8 cellular contexts compared by ENCODE assay signal in genomic region chr4:176791591-176792347, GRCh38. TPM values are rescaled to one million over a fixed set of nuclear protein-coding genes. Genes with fewer than 3 reads are reported as not detected.
DNase-seq lines count a peak whose midpoint lies in the region; TF ChIP-seq lines count a peak whose summit lies in the region.

No MANE protein-coding gene starts in this region.

- H3K4me3 ChIP-seq in iPS DF 6.9 (ENCODE audit: low read length), result peak overlapping the region; percentile 57; the same call in 1 of the 2 replicates
- H3K4me3 ChIP-seq in skeletal muscle tissue (ENCODE audit: low read length in 3 of 3), result peak overlapping the region; percentile 63 to 78 (median 75)

- TF ChIP-seq CTCF in HFFc6 (IDR thresholded peaks at IDR 0.05), result no peak

- H3K27ac Mint-ChIP-seq in HFFc6, result peak overlapping the region; percentile 98
- H3K27ac Mint-ChIP-seq in activated T-helper 1 cell treated with anti-CD3 and anti-CD28 coated beads, Interleukin-12 subunit alpha, Interleukin-12 subunit beta, Interleukin-2, Interleukin-4 antibody, amounts not matched to agents 30 ng/mL and 10 ng/mL and 1 ng/mL, durations not matched to agents 14 hours and 24 hours and 36 hours, result no peak overlapping the region

- WGBS in iPS DF 6.9 (ENCODE audit: insufficient coverage, insufficient read length), result no CpG with 5 or more reads among the region's 47 CpGs

- H3K9me3 Mint-ChIP-seq in HFFc6, result peaks cover 20% of the 10 kb centered on the region
- no peaks in the 10 kb centered on the region for H3K9me3 Mint-ChIP-seq in activated T-helper 1 cell treated with anti-CD3 and anti-CD28 coated beads, Interleukin-12 subunit alpha, Interleukin-12 subunit beta, Interleukin-2, Interleukin-4 antibody, amounts not matched to agents 30 ng/mL and 10 ng/mL and 1 ng/mL, durations not matched to agents 14 hours and 24 hours and 36 hours

- peak overlapping the region; percentile 95 for H3K4me3 Mint-ChIP-seq in HFFc6
- peak overlapping the region; percentile 45 for H3K4me3 Mint-ChIP-seq in activated T-helper 1 cell treated with anti-CD3 and anti-CD28 coated beads, Interleukin-12 subunit alpha, Interleukin-12 subunit beta, Interleukin-2, Interleukin-4 antibody, amounts not matched to agents 30 ng/mL and 10 ng/mL and 1 ng/mL, durations not matched to agents 14 hours and 24 hours and 36 hours

- H3K36me3 Mint-ChIP-seq in HFFc6 (ENCODE audit: low read depth), result peaks cover 53% of the 10 kb centered on the region
- no peaks in the 10 kb centered on the region for H3K36me3 Mint-ChIP-seq in activated T-helper 1 cell treated with anti-CD3 and anti-CD28 coated beads, Interleukin-12 subunit alpha, Interleukin-12 subunit beta, Interleukin-2, Interleukin-4 antibody, amounts not matched to agents 30 ng/mL and 10 ng/mL and 1 ng/mL, durations not matched to agents 14 hours and 24 hours and 36 hours (ENCODE audit: low read depth)

- H3K36me3 ChIP-seq in iPS DF 6.9 (ENCODE audit: control insufficient read depth, insufficient read depth, low read length), result no peaks in the 10 kb centered on the region
- no peaks in the 10 kb centered on the region for H3K36me3 ChIP-seq in skeletal muscle tissue (ENCODE audit: control insufficient read depth in 3 of 3, insufficient read depth in 3 of 3, low read length in 3 of 3)

- no peaks in the 10 kb centered on the region for H3K4me1 ChIP-seq in iPS DF 6.9 (ENCODE audit: control insufficient read depth, insufficient read depth, low read length)
- peaks cover 0 to 3% (median 0%) of the 10 kb centered on the region in 3 donors for H3K4me1 ChIP-seq in skeletal muscle tissue (ENCODE audit: control insufficient read depth in 3 of 3, insufficient read depth in 3 of 3, low read length in 3 of 3)

- intact Hi-C loops in activated T-helper 1 cell treated with anti-CD3 and anti-CD28 coated beads, Interleukin-12 subunit alpha, Interleukin-12 subunit beta, Interleukin-2, Interleukin-4 antibody, amounts not matched to agents 30 ng/mL and 10 ng/mL and 1 ng/mL, durations not matched to agents 14 hours and 24 hours and 36 hours (cut with micrococcal nuclease), result loop anchor here (5.0 to 10.0 kb wide), 2 partner anchors 523 to 546 kb away; no protein-coding TSS in a partner anchor

- H3K4me1 Mint-ChIP-seq in HFFc6 (ENCODE audit: low read depth), result peaks cover 65% of the 10 kb centered on the region
- H3K4me1 Mint-ChIP-seq in activated T-helper 1 cell treated with anti-CD3 and anti-CD28 coated beads, Interleukin-12 subunit alpha, Interleukin-12 subunit beta, Interleukin-2, Interleukin-4 antibody, amounts not matched to agents 30 ng/mL and 10 ng/mL and 1 ng/mL, durations not matched to agents 14 hours and 24 hours and 36 hours (ENCODE audit: low read depth), result no peaks in the 10 kb centered on the region

- H3K27me3 Mint-ChIP-seq in HFFc6 (ENCODE audit: insufficient read depth), result peaks cover 19% of the 10 kb centered on the region
- peaks cover 46% of the 10 kb centered on the region for H3K27me3 Mint-ChIP-seq in activated T-helper 1 cell treated with anti-CD3 and anti-CD28 coated beads, Interleukin-12 subunit alpha, Interleukin-12 subunit beta, Interleukin-2, Interleukin-4 antibody, amounts not matched to agents 30 ng/mL and 10 ng/mL and 1 ng/mL, durations not matched to agents 14 hours and 24 hours and 36 hours (ENCODE audit: insufficient read depth)

- H3K27me3 ChIP-seq in iPS DF 6.9 (ENCODE audit: control insufficient read depth, insufficient read depth, low read length) (peaks cover 4% of the 10 kb centered on the region; the same call in 1 of the 2 replicates), skeletal muscle tissue (ENCODE audit: control insufficient read depth in 3 of 3, insufficient read depth in 3 of 3, low read length in 3 of 3) (peaks cover 0 to 7% (median 0%) of the 10 kb centered on the region in 3 donors)

- DNase-seq in GM03348 (ENCODE audit: low spot score) (peak; percentile 58), HFFc6 (peak; percentile 43), iPS DF 6.9 (ENCODE audit: low read depth, low spot score) (no peak), SKM-1 treated with dmso at 0.1 percent for 144 hours (lab: John Stamatoyannopoulos, UW; ENCODE audit: unreplicated experiment) (no peak), HT-29 (ENCODE audit: low spot score) (no peak), midbrain (lab: John Stamatoyannopoulos, UW) (no peak)
- DNase-seq in activated T-helper 1 cell treated with anti-CD3 and anti-CD28 coated beads, Interleukin-12 subunit alpha, Interleukin-12 subunit beta, Interleukin-2, Interleukin-4 antibody, amounts not matched to agents 30 ng/mL and 10 ng/mL and 1 ng/mL, durations not matched to agents 14 hours and 24 hours and 36 hours (ENCODE audit: low spot score), result no peak

- H3K9ac ChIP-seq in skeletal muscle tissue (ENCODE audit: low read depth in 1 of 3, low read length in 3 of 3), result peak overlapping the region; percentile 65 to 80 (median 78)

- H3K9me3 ChIP-seq in iPS DF 6.9 (ENCODE audit: control insufficient read depth, insufficient read depth, low read length) (no peaks in the 10 kb centered on the region), skeletal muscle tissue (ENCODE audit: control insufficient read depth in 3 of 3, low read length in 3 of 3) (no peaks in the 10 kb centered on the region)

- H3K27ac ChIP-seq in iPS DF 6.9 (ENCODE audit: low read length), result no peak overlapping the region
- peak overlapping the region; percentile 34 for H3K27ac ChIP-seq in skeletal muscle tissue (ENCODE audit: low read depth, low read length)

RNA-seq across cellular contexts. Expression of gene VEGFC, which starts 1.0 kb away (rescaled TPM):
- total RNA-seq in HFFc6 (2021; fragmentation: NEBNext Ultra II Directional; extraction: Animal tissue kit (Norgen Biotek cat#: 25700)), result 100 to 1,000 TPM; 323 to 374 (median 351) TPM
- total RNA-seq in activated T-helper 1 cell treated with anti-CD3 and anti-CD28 coated beads, Interleukin-12 subunit alpha, Interleukin-12 subunit beta, Interleukin-2, Interleukin-4 antibody, amounts not matched to agents 30 ng/mL and 10 ng/mL and 1 ng/mL, durations not matched to agents 14 hours and 24 hours and 36 hours, result not detected in 2 replicates
- 6.8 TPM for total RNA-seq in skeletal muscle tissue
- total RNA-seq in HT-29 (2014; rRNA removed; shearing (Covaris generic)), result not detected in 2 replicates

Comparison
In these comparisons a context has a peak if more than half of its experiments do, and no peak if none do; other contexts are left out.
1. DNase-seq: peak in GM03348 (single experiment) and HFFc6 (single experiment); none in activated T-helper 1 cell treated with anti-CD3 and anti-CD28 coated beads, Interleukin-12 subunit alpha, Interleukin-12 subunit beta, Interleukin-2, Interleukin-4 antibody, amounts not matched to agents 30 ng/mL and 10 ng/mL and 1 ng/mL, durations not matched to agents 14 hours and 24 hours and 36 hours (single experiment), iPS DF 6.9 (single experiment), SKM-1 treated with dmso at 0.1 percent for 144 hours (single experiment), HT-29 (single experiment) and midbrain (single experiment).
2. RNA of gene VEGFC, which starts 1.0 kb away (total RNA-seq): 323 to 374 TPM in HFFc6; 6.8 TPM in skeletal muscle tissue (single experiment), not detected in activated T-helper 1 cell treated with anti-CD3 and anti-CD28 coated beads, Interleukin-12 subunit alpha, Interleukin-12 subunit beta, Interleukin-2, Interleukin-4 antibody, amounts not matched to agents 30 ng/mL and 10 ng/mL and 1 ng/mL, durations not matched to agents 14 hours and 24 hours and 36 hours and not detected in HT-29; every median in the first group is over 10 times any median in the second.